ENCODE assay signal across 24 cellular contexts in genomic region chr3:56919797-56920195, GRCh38.
DNase-seq lines count a peak whose midpoint lies in the region; ATAC-seq and TF ChIP-seq lines count a peak whose summit lies in the region.
"Had no signal": no experiment of that assay in that cellular context is flagged by ENCODE, and none has a peak within 500 bp of the region (broad histone marks: within the 10 kb centered on the region; RNA-seq: fewer than 3 reads in every experiment).

No MANE protein-coding gene starts in this region.

- no peaks in the 10 kb centered on the region for H4K20me1 ChIP-seq in OCI-LY7 (ENCODE audit: insufficient read depth, low read length)

- peaks cover 13% of the 10 kb centered on the region for H3K79me2 ChIP-seq in OCI-LY7 (ENCODE audit: insufficient read depth, low read depth, low read length)

- no peak overlapping the region for H3K4me3 Mint-ChIP-seq in activated naive CD8-positive, alpha-beta T cell treated with anti-CD3 and anti-CD28 coated beads, Interleukin-2, amount 50 U/mL, for 24 hours
- no peak overlapping the region for H3K4me3 Mint-ChIP-seq in natural killer cell
- H3K4me3 Mint-ChIP-seq: brain, HFFc6 had no signal

- peak overlapping the region; percentile 65 for H3K27ac Mint-ChIP-seq in activated naive CD8-positive, alpha-beta T cell treated with anti-CD3 and anti-CD28 coated beads, Interleukin-2, amount 50 U/mL, for 24 hours
- peak overlapping the region; percentile 36 to 94 for H3K27ac Mint-ChIP-seq in natural killer cell
- H3K27ac Mint-ChIP-seq: brain, HFFc6 had no signal

- peaks cover 94% of the 10 kb centered on the region for H3K4me1 ChIP-seq in OCI-LY7 (ENCODE audit: insufficient read depth, low read length, poor library complexity, severe bottlenecking)
- no peaks in the 10 kb centered on the region for H3K4me1 ChIP-seq in SJCRH30

- CTCF ChIA-PET in OCI-LY7 (lab: Charles Lee; ENCODE audit: unreplicated experiment): no interaction called here

- no peaks in the 10 kb centered on the region for H3K27me3 ChIP-seq in SJCRH30
- H3K27me3 ChIP-seq: esophagus squamous epithelium, spleen had no signal

- no peaks in the 10 kb centered on the region for H3K9me3 Mint-ChIP-seq in activated naive CD8-positive, alpha-beta T cell treated with anti-CD3 and anti-CD28 coated beads, Interleukin-2, amount 50 U/mL, for 24 hours
- H3K9me3 Mint-ChIP-seq in natural killer cell: no peaks in the 10 kb centered on the region
- H3K9me3 Mint-ChIP-seq: brain, HFFc6 had no signal

- H3K9me3 ChIP-seq in OCI-LY7 (ENCODE audit: low read length) (no peaks in the 10 kb centered on the region), SJCRH30 (replicated peaks) (no peaks in the 10 kb centered on the region)
- H3K9me3 ChIP-seq: esophagus squamous epithelium, spleen had no signal

- peak overlapping the region; percentile 97 for H3K27ac ChIP-seq in OCI-LY7 (ENCODE audit: low read depth, low read length, poor library complexity, severe bottlenecking)
- H3K27ac ChIP-seq in SJCRH30: no peak overlapping the region
- H3K27ac ChIP-seq: esophagus squamous epithelium, KMS-11, PC-9 had no signal

- intact Hi-C loops in OCI-LY7 (cut with micrococcal nuclease; ENCODE audit: unreplicated experiment) (loop anchor here (2.0 to 5.0 kb wide), 4 partner anchors 119 to 237 kb away; partner anchors contain the start of genes ARHGEF3 and TASOR), natural killer cell (cut with micrococcal nuclease) (loop anchor here (5.0 to 10.0 kb wide), 3 partner anchors 45 to 217 kb away; partner anchors contain the start of gene ARHGEF3)

- H3K27me3 Mint-ChIP-seq in activated naive CD8-positive, alpha-beta T cell treated with anti-CD3 and anti-CD28 coated beads, Interleukin-2, amount 50 U/mL, for 24 hours: no peaks in the 10 kb centered on the region
- H3K27me3 Mint-ChIP-seq in natural killer cell (ENCODE audit: low read depth in 2 of 2): no peaks in the 10 kb centered on the region

- H3K36me3 Mint-ChIP-seq in activated naive CD8-positive, alpha-beta T cell treated with anti-CD3 and anti-CD28 coated beads, Interleukin-2, amount 50 U/mL, for 24 hours (ENCODE audit: low read depth): no peaks in the 10 kb centered on the region
- H3K36me3 Mint-ChIP-seq in natural killer cell: no peaks in the 10 kb centered on the region
- H3K36me3 Mint-ChIP-seq: brain had no signal

- peaks cover 93% of the 10 kb centered on the region for H3K4me1 Mint-ChIP-seq in activated naive CD8-positive, alpha-beta T cell treated with anti-CD3 and anti-CD28 coated beads, Interleukin-2, amount 50 U/mL, for 24 hours
- peaks cover 72 to 77% of the 10 kb centered on the region in 2 donors for H3K4me1 Mint-ChIP-seq in natural killer cell

- POLR2A ChIA-PET in OCI-LY7 (lab: Charles Lee): interaction anchor here (1.0 kb wide), 1 partner anchor 67 kb away, joined by 3 read pairs; no protein-coding TSS in a partner anchor

- no peak overlapping the region for H2AFZ ChIP-seq in OCI-LY7 (ENCODE audit: low read length)
- H2AFZ ChIP-seq: PC-9 had no signal

- peak overlapping the region; percentile 99 for H3K4me2 ChIP-seq in OCI-LY7 (ENCODE audit: low read length)
- H3K4me2 ChIP-seq: PC-9 had no signal

- no peak for TF ChIP-seq CTCF in OCI-LY7 (conservative IDR thresholded peaks at IDR 0.05; ENCODE audit: low read length)
- no peak for TF ChIP-seq CTCF in natural killer cell (IDR thresholded peaks at IDR 0.05)

- no peak for ATAC-seq in activated naive CD8-positive, alpha-beta T cell treated with anti-CD3 and anti-CD28 coated beads, Interleukin-2, amount 50 U/mL, for 24 hours
- ATAC-seq in natural killer cell: no peak
- ATAC-seq: stimulated activated naive CD8-positive, alpha-beta T cell treated with anti-CD3 and anti-CD28 coated beads, Interleukin-15, Interleukin-2, amounts not matched to agents 100 U/mL and 50 U/mL, for 24 hours had no signal

- H3K4me3 ChIP-seq in OCI-LY7 (ENCODE audit: low read depth, low read length, poor library complexity, severe bottlenecking) (no peak overlapping the region), SJCRH30 (no peak overlapping the region)
- H3K4me3 ChIP-seq: esophagus squamous epithelium, lung, PC-9, spleen had no signal

- H3K9me2 ChIP-seq in OCI-LY7 (ENCODE audit: insufficient read depth, low read length): no peaks in the 10 kb centered on the region

- no peaks in the 10 kb centered on the region for H3K36me3 ChIP-seq in OCI-LY7 (ENCODE audit: insufficient read depth, low read length)
- no peaks in the 10 kb centered on the region for H3K36me3 ChIP-seq in SJCRH30
- H3K36me3 ChIP-seq: esophagus squamous epithelium, spleen had no signal

- DNase-seq in COLO829 (ENCODE audit: low spot score) (peak; percentile 88), OCI-LY7 (ENCODE audit: low spot score) (no peak), natural killer cell (no peak), NCI-H524 (lab: John Stamatoyannopoulos, UW) (no peak), SJCRH30 (no peak), dedifferentiated amniotic fluid mesenchymal stem cell (ENCODE audit: extremely low spot score) (no peak), DMS 273 (lab: John Stamatoyannopoulos, UW; ENCODE audit: unreplicated experiment) (no peak)
- no peak for DNase-seq in activated naive CD8-positive, alpha-beta T cell treated with anti-CD3 and anti-CD28 coated beads, Interleukin-2, amount 50 U/mL, for 24 hours
- DNase-seq: activated CD4-positive, alpha-beta T cell treated with anti-CD3 and anti-CD28 coated beads, Interleukin-2, amount 50 U/mL, for 4 hours; activated T-cell treated with anti-CD3 and anti-CD28 coated beads, Interleukin-2, amount 50 U/mL, for 1 hour; COR-L47; esophagus squamous epithelium; HFFc6; NCI-H187; NCI-H226; PC-9; retina; spleen; stimulated activated CD4-positive, alpha-beta T cell treated with anti-CD3 and anti-CD28 coated beads, Interleukin-4, amount 100 ng/mL, for 1 hour; stimulated activated naive CD8-positive, alpha-beta T cell treated with anti-CD3 and anti-CD28 coated beads, Interleukin-15, Interleukin-2, amounts not matched to agents 100 U/mL and 50 U/mL, for 24 hours; trophoblast cell had no signal

- no TSS peak for BruUV-seq in OCI-LY7 (replicated peaks; lab: Mats Ljungman, UMichigan)
